ENCODE assay signal across 21 cellular contexts in genomic region chr3:195806916-195807231, GRCh38. TPM values are rescaled to one million over a fixed set of nuclear protein-coding genes. Genes with fewer than 3 reads are reported as not detected.
DNase-seq lines count a peak whose midpoint lies in the region; ATAC-seq, FAIRE-seq and TF ChIP-seq lines count a peak whose summit lies in the region.
"Had no signal": no experiment of that assay in that cellular context is flagged by ENCODE, and none has a peak within 500 bp of the region (broad histone marks: within the 10 kb centered on the region; RNA-seq: fewer than 3 reads in every experiment).

No MANE protein-coding gene starts in this region.

- ATAC-seq in heart left ventricle (no peak), WTC11 (no peak), natural killer cell (no peak), HepG2 (no peak)
- ATAC-seq: A549; CD8-positive, alpha-beta T cell had no signal

- DNase-seq in cardiac septum (ENCODE audit: low spot score) = peak; percentile 50
- DNase-seq in heart left ventricle = no peak
- DNase-seq in WTC11 (ENCODE audit: low spot score) = no peak
- no peak for DNase-seq in natural killer cell
- DNase-seq in hypothalamus (lab: John Stamatoyannopoulos, UW) = no peak
- no peak for DNase-seq in HepG2 (ENCODE audit: low spot score)
- DNase-seq in GM13977 (ENCODE audit: low spot score) = no peak
- DNase-seq: Calu3; CD8-positive, alpha-beta T cell; HFFc6; NCI-H1105; NCI-H2081 treated with DMSO at 0.1 percent for 48 hours; Peyer's patch had no signal

- no peak for FAIRE-seq in HepG2 (lab: Jason Lieb, UNC)
- FAIRE-seq: A549, GM12892, H54 had no signal

- no peak for TF ChIP-seq EP300 in HepG2 (IDR thresholded peaks at IDR 0.05; ENCODE audit: low read depth in 2 of 2, low read length in 2 of 2)
- TF ChIP-seq EP300 in HepG2 (CRISPR knock-in tag; IDR thresholded peaks at IDR 0.05; ENCODE audit: borderline replicate concordance) = no peak

- H4K20me1 ChIP-seq in HepG2 (ENCODE audit: insufficient read depth, low read length) = no peaks in the 10 kb centered on the region

- H3K9ac ChIP-seq in HepG2 (ENCODE audit: insufficient read depth, low read depth, low read length) = no peak overlapping the region

- no peak for TF ChIP-seq POLR2A in heart left ventricle (IDR thresholded peaks at IDR 0.05)
- TF ChIP-seq POLR2A in HepG2 (IDR thresholded peaks at IDR 0.05; ENCODE audit: insufficient read depth in 1 of 2, low read depth in 2 of 2, low read length in 2 of 2) = no peak

- H2AFZ ChIP-seq in HepG2 (ENCODE audit: low read length) = no peak overlapping the region

- H3K4me3 Mint-ChIP-seq in WTC11 (no peak overlapping the region), natural killer cell (peak overlapping the region; percentile 75)
- H3K4me3 Mint-ChIP-seq: CD8-positive, alpha-beta T cell; HFFc6 had no signal

- no peaks in the 10 kb centered on the region for H3K36me3 Mint-ChIP-seq in WTC11
- no peaks in the 10 kb centered on the region for H3K36me3 Mint-ChIP-seq in natural killer cell
- H3K36me3 Mint-ChIP-seq: CD8-positive, alpha-beta T cell had no signal

- H3K4me2 ChIP-seq in HepG2 (ENCODE audit: low read depth, low read length) = no peak overlapping the region
- H3K4me2 ChIP-seq: A549 had no signal

- H3K4me3 ChIP-seq in heart left ventricle (no peak overlapping the region), HepG2 (replicated peaks in 1 of 3; ENCODE audit: insufficient read depth in 1 of 3, low read depth in 2 of 3, low read length in 3 of 3) (no peak overlapping the region)
- H3K4me3 ChIP-seq: A549, Peyer's patch had no signal

- H3K27ac ChIP-seq in heart left ventricle (no peak overlapping the region), HepG2 (ENCODE audit: extremely low read length, insufficient read depth, low read length) (no peak overlapping the region)
- H3K27ac ChIP-seq: A549, Peyer's patch had no signal

- peak overlapping the region; percentile 98 for H3K27ac Mint-ChIP-seq in WTC11
- H3K27ac Mint-ChIP-seq in natural killer cell = peak overlapping the region; percentile 84 to 87
- H3K27ac Mint-ChIP-seq: CD8-positive, alpha-beta T cell; HFFc6 had no signal

- H3K27me3 Mint-ChIP-seq in WTC11 (ENCODE audit: low read depth) = peaks cover 4% of the 10 kb centered on the region; the same call in 1 of the 2 replicates
- no peaks in the 10 kb centered on the region for H3K27me3 Mint-ChIP-seq in natural killer cell (ENCODE audit: low read depth in 2 of 2)

- peaks cover 0 to 19% (median 1%) of the 10 kb centered on the region in 12 donors for H3K4me1 ChIP-seq in heart left ventricle
- no peaks in the 10 kb centered on the region for H3K4me1 ChIP-seq in HepG2 (ENCODE audit: insufficient read depth, low read length)
- H3K4me1 ChIP-seq: A549 had no signal

- no peak for TF ChIP-seq RAD21 in HepG2 (CRISPR knock-in tag; IDR thresholded peaks at IDR 0.05)

- H3K36me3 ChIP-seq in heart left ventricle (no peaks in the 10 kb centered on the region), HepG2 (replicated peaks in 1 of 2; ENCODE audit: control insufficient read depth in 1 of 2, insufficient read depth in 2 of 2, low read length in 2 of 2) (no peaks in the 10 kb centered on the region)
- H3K36me3 ChIP-seq: Peyer's patch had no signal

- no peaks in the 10 kb centered on the region for H3K79me2 ChIP-seq in HepG2 (ENCODE audit: insufficient read depth, low read length)

- CTCF ChIA-PET in WTC11 (lab: Charles Lee) = interaction anchor here (1.2 kb wide), 1 partner anchor 44 kb away, joined by 3 read pairs; no protein-coding TSS in a partner anchor
- CTCF ChIA-PET in HepG2 (lab: Yijun Ruan, JAX; ENCODE audit: low intra/inter-chr PET ratio, low total read pairs) = no interaction called here

- intact Hi-C loops in cardiac septum (cut with DNase I) = no loop called here
- intact Hi-C loops in heart left ventricle (cut with DNase I) = no loop called here
- intact Hi-C loops in natural killer cell (cut with micrococcal nuclease) = no loop called here
- intact Hi-C loops in HepG2 (cut with micrococcal nuclease; ENCODE audit: unreplicated experiment) = no loop called here

- WGBS in heart left ventricle, 4 donors = 91 to 96% (median 95%) methylated on average over 7 to 8 of the region's 8 CpGs
- 37% methylated on average over 8 of the region's 8 CpGs for WGBS in HepG2 (ENCODE audit: low lambda C conversion rate)

- H3K27me3 ChIP-seq in heart left ventricle = peaks cover 0 to 18% (median 3%) of the 10 kb centered on the region in 9 donors
- H3K27me3 ChIP-seq in HepG2 (ENCODE audit: control insufficient read depth in 1 of 2, insufficient read depth in 2 of 2, low read length in 2 of 2) = peaks cover 22 to 85% of the 10 kb centered on the region in 2 experiments
- H3K27me3 ChIP-seq: Peyer's patch had no signal

- no TSS peak for BruUV-seq in HepG2 (replicated peaks; lab: Mats Ljungman, UMichigan)

- no peak for TF ChIP-seq CTCF in heart left ventricle (IDR thresholded peaks at IDR 0.05)
- no peak for TF ChIP-seq CTCF in WTC11 (IDR thresholded peaks at IDR 0.05)
- TF ChIP-seq CTCF in natural killer cell (IDR thresholded peaks at IDR 0.05) = no peak
- TF ChIP-seq CTCF in HepG2 (CRISPR knock-in tag; IDR thresholded peaks at IDR 0.05) = no peak
- no peak for TF ChIP-seq CTCF in GM13977 (IDR thresholded peaks at IDR 0.05; ENCODE audit: extremely low read depth, insufficient read depth, missing control alignments)

- in situ Hi-C loops in HepG2 (cut with HindIII; ENCODE audit: extremely low pct_ligation_motif_present, low pct_unique_long_range_greater_than_20kb) = no loop called here
- in situ Hi-C loops in GM13977 (cut with MboI; ENCODE audit: low pct_unique_long_range_greater_than_20kb, low sequenced_read_pairs, unreplicated experiment) = no loop called here

- H3K9me3 ChIP-seq in heart left ventricle (no peaks in the 10 kb centered on the region), HepG2 (ENCODE audit: low read length) (no peaks in the 10 kb centered on the region)
- H3K9me3 ChIP-seq: A549, Peyer's patch had no signal

- peaks cover 84% of the 10 kb centered on the region for H3K4me1 Mint-ChIP-seq in WTC11
- peaks cover 45 to 58% of the 10 kb centered on the region in 2 donors for H3K4me1 Mint-ChIP-seq in natural killer cell

- POLR2A ChIA-PET in WTC11 (lab: Charles Lee) (no interaction called here), HepG2 (lab: Yijun Ruan, JAX) (no interaction called here)

- H3K9me3 Mint-ChIP-seq in WTC11 = no peaks in the 10 kb centered on the region
- no peaks in the 10 kb centered on the region for H3K9me3 Mint-ChIP-seq in natural killer cell
- H3K9me3 Mint-ChIP-seq: CD8-positive, alpha-beta T cell; HFFc6 had no signal

TF ChIP-seq in WTC11, 78 proteins besides CTCF, POLR2A, EP300 and RAD21 (continues in another document):
- TF ChIP-seq PREB (CRISPR knock-in tag; IDR thresholded peaks at IDR 0.05; ENCODE audit: borderline replicate concordance) = no peak
- no peak for TF ChIP-seq ZNF219 (CRISPR knock-in tag; IDR thresholded peaks at IDR 0.05; ENCODE audit: borderline replicate concordance)

TF ChIP-seq in HepG2, 621 proteins besides CTCF, POLR2A, EP300 and RAD21 (continues in another document):
- TF ChIP-seq GZF1 (CRISPR knock-in tag; IDR thresholded peaks at IDR 0.05) (no peak), SOX13 (IDR thresholded peaks at IDR 0.05) (no peak), SOX13 (CRISPR knock-in tag; conservative IDR thresholded peaks at IDR 0.05 in 1 of 2, IDR thresholded peaks at IDR 0.05 in 1 of 2) (no peak), RXRB (CRISPR knock-in tag; IDR thresholded peaks at IDR 0.05; ENCODE audit: borderline replicate concordance) (no peak), ZNF790 (CRISPR knock-in tag; IDR thresholded peaks at IDR 0.05; ENCODE audit: borderline replicate concordance) (no peak), ZNF382 (CRISPR knock-in tag; IDR thresholded peaks at IDR 0.05; ENCODE audit: borderline replicate concordance) (no peak), HOXA7 (CRISPR knock-in tag; IDR thresholded peaks at IDR 0.05) (no peak), FLYWCH1 (CRISPR knock-in tag; IDR thresholded peaks at IDR 0.05) (no peak)

RNA-seq across cellular contexts. Expression of gene MUC4, which starts 4.9 kb away (rescaled TPM):
- total RNA-seq in cardiac septum (0.03 TPM), heart left ventricle (under 1 TPM in 2 of 9 donors, not detected in 7; 0.02 to 0.17 TPM), WTC11 (2021) (2.1 to 2.8 TPM (median 2.3 TPM) in 3 replicates), natural killer cell (1 to 10 TPM in 1 of 3 donors, under 1 TPM in 2; 0.05 to 1.7 (median 0.38) TPM), HepG2 (2016; rRNA removed; fragmentation: Illumina TruSeq; extraction: Trizol) (not detected in 2 replicates)
- polyA plus RNA-seq in heart left ventricle (under 1 TPM in 1 of 2 donors, not detected in 1; 0.03 TPM), HepG2 (2011; rRNA removed) (0.03 TPM in 1 of 2 replicates, not detected in the other)
- not detected in 2 replicates for total RNA-seq in HepG2 (2016; cell fraction: cytosol; rRNA removed; fragmentation: Illumina TruSeq; extraction: Trizol; ENCODE audit: low read depth)
- not detected in 2 replicates for total RNA-seq in HepG2 (2016; cell fraction: insoluble cytoplasmic fraction; rRNA removed; fragmentation: Illumina TruSeq; extraction: Trizol)
- not detected in 2 replicates for total RNA-seq in HepG2 (2016; cell fraction: membrane; rRNA removed; fragmentation: Illumina TruSeq; extraction: Trizol)
- total RNA-seq in HepG2 (2016; cell fraction: nucleus; rRNA removed; fragmentation: Illumina TruSeq; extraction: Trizol) = not detected in 2 replicates
- polyA plus RNA-seq in HepG2 (2011; cell fraction: cytosol; rRNA removed) = 0.01 TPM in 1 of 2 replicates, not detected in the other
- polyA plus RNA-seq in HepG2 (2011; cell fraction: nucleus; rRNA removed) = 0.10 and 0.42 TPM in 2 replicates
- not detected in 2 replicates for polyA plus RNA-seq in HepG2 (2012)
- polyA plus RNA-seq in HepG2 (2016; cell fraction: cytosol; fragmentation: Illumina TruSeq; extraction: Trizol; ENCODE audit: low read depth) = not detected in 2 replicates
- polyA plus RNA-seq in HepG2 (2016; cell fraction: insoluble cytoplasmic fraction; fragmentation: Illumina TruSeq; extraction: Trizol; ENCODE audit: low read depth) = not detected in 2 replicates
- not detected in 2 replicates for polyA plus RNA-seq in HepG2 (2016; cell fraction: membrane; fragmentation: Illumina TruSeq; extraction: Trizol; ENCODE audit: low read depth)
- polyA plus RNA-seq in HepG2 (2016; cell fraction: nucleus; fragmentation: Illumina TruSeq; extraction: Trizol; ENCODE audit: insufficient read depth, low read depth) = not detected in 2 replicates
- 0.40 TPM in 1 of 2 replicates, not detected in the other for polyA minus RNA-seq in HepG2 (2011; rRNA and poly(A)+ RNA removed; ENCODE audit: low replicate concordance)
- not detected in 2 replicates for polyA minus RNA-seq in HepG2 (2011; cell fraction: cytosol; rRNA and poly(A)+ RNA removed)
- under 0.01 TPM in 1 of 2 replicates, not detected in the other for polyA minus RNA-seq in HepG2 (2011; cell fraction: nucleus; rRNA and poly(A)+ RNA removed)
- total RNA-seq: CD8-positive, alpha-beta T cell; HFFc6; HT-29; NCI-H460; Right ventricle myocardium inferior; SK-MEL-5 had no signal
- polyA plus RNA-seq: BJ had no signal
